In genomic region chr10:128860574-128860973, GRCh38 we compare ENCODE assay signal across 19 cellular contexts.
"Had no signal": no experiment of that assay in that cellular context is flagged by ENCODE, and none has a peak within 500 bp of the region (broad histone marks: within the 10 kb centered on the region; RNA-seq: fewer than 3 reads in every experiment).

No MANE protein-coding gene starts in this region.

- H3K4me3 ChIP-seq: lower lobe of right lung, mucosa of descending colon, pancreas, smooth muscle cell, stomach, thyroid gland, vagina had no signal

- H3K27me3 ChIP-seq: pancreas, stomach, thyroid gland, vagina had no signal

- H3K9me3 ChIP-seq: lower lobe of right lung, mucosa of descending colon, pancreas, stomach, thyroid gland, vagina had no signal

- DNase-seq: cortex of kidney; effector memory CD8-positive, alpha-beta T cell; immature natural killer cell; left ventricle myocardium superior; lower lobe of right lung; naive thymus-derived CD4-positive, alpha-beta T cell; occipital lobe; stimulated activated CD4-positive, alpha-beta T cell treated with anti-CD3 and anti-CD28 coated beads, Interleukin-12 subunit alpha, Interleukin-12 subunit beta, amount 100 ng/mL, for 4 hours; stimulated activated CD4-positive, alpha-beta T cell treated with anti-CD3 and anti-CD28 coated beads, Interleukin-1b, Interleukin-23, amount 100 ng/mL, for 48 hours; stimulated activated CD4-positive, alpha-beta T cell treated with anti-CD3 and anti-CD28 coated beads, Interleukin-4, amount 100 ng/mL, for 24 hours; stimulated activated naive CD4-positive, alpha-beta T cell treated with Interleukin-2 at 50 U/mL for 16 hours; stomach; thyroid gland had no signal

- ATAC-seq: effector memory CD8-positive, alpha-beta T cell; left ventricle myocardium superior; lower lobe of right lung; naive thymus-derived CD4-positive, alpha-beta T cell; sciatic nerve; stimulated activated effector memory CD8-positive, alpha-beta T cell treated with anti-CD3 and anti-CD28 coated beads, Interleukin-12 subunit alpha, Interleukin-12 subunit beta, amount 100 ng/mL, for 72 hours had no signal

- H3K4me2 ChIP-seq: smooth muscle cell had no signal

- H3K27ac ChIP-seq: lower lobe of right lung, pancreas, stomach, thyroid gland, vagina had no signal

- H3K36me3 ChIP-seq: lower lobe of right lung, pancreas, stomach, thyroid gland, vagina had no signal
